Comparison of ENCODE assay signal across 8 cellular contexts in the genomic region with DNA sequence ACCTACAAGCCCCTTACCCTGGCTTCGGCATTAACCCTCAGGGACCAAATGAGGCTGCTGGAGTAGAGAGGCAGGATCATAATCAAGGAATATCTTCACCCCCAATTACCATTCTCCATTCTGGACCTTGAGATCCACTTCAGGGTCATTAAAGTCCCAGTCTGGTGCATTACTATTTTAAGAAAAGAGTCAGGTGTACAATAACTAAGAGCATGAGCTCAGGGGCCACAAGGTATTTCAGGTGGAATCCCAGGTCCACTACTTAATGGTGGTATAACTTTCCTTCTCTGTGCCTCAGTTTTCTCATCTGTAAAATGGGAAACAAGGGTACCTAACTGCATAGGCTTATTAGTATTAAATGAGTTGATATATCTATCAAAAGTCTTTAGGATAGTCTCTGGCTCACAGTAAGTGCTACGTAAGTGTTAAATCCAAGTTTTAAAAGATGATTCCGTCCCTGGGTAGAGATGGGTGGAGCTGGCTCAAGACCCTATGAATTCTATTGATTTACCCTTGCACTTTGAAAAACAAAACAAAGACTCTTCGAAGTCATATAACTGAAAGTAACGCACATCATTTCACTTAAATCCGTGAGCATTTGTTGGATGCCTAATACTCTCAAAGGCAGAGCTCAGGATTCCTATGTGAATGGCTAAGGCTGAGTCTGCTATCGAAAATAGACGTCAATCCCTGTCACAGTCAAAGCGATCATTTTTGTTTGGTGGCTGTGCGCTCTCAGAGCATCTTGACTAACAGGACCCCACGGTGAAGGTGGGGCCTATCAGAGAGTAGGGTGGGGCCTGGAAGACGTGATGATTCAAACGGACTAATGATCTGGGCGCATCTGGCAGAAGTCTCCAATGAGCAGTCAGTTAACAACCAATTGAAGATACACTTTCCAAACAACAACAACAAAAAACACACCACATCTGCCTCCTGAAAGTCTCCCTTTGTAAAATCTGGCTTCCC. TPM values are rescaled to one million over a fixed set of nuclear protein-coding genes. Genes with fewer than 3 reads are reported as not detected.
DNase-seq lines count a peak whose midpoint lies in the region; ATAC-seq, FAIRE-seq and TF ChIP-seq lines count a peak whose summit lies in the region.

No MANE protein-coding gene starts in this region.

- DNase-seq in D721Med (ENCODE audit: insufficient read length, low spot score) (no peak), LNCaP clone FGC (ENCODE audit: low read depth) (no peak), MCF 10A (ENCODE audit: unreplicated experiment) (no peak), NCI-H2029 (lab: John Stamatoyannopoulos, UW) (no peak), urothelium cell line (ENCODE audit: low spot score) (no peak), GF-D8 (lab: John Stamatoyannopoulos, UW) (no peak)

- no peak for ATAC-seq in HG03378 (IDR thresholded peaks at IDR 0.05; ENCODE audit: unreplicated experiment)

- intact Hi-C loops in MCF 10A (cut with micrococcal nuclease): no loop called here

- CTCF ChIA-PET in MCF 10A (lab: Yijun Ruan, JAX): interaction anchor here (1.0 to 1.1 kb wide), 3 partner anchors 15 to 426 kb away, joined by 3 to 4 read pairs (median 3); partner anchors contain the start of gene RAB29

- H3K27me3 ChIP-seq in mononuclear cell (ENCODE audit: insufficient read depth, low read length): no peaks in the 10 kb centered on the region

- peaks cover 7% of the 10 kb centered on the region for H3K27me3 Mint-ChIP-seq in MCF 10A (ENCODE audit: insufficient read depth, unreplicated experiment)

- peaks cover 17% of the 10 kb centered on the region for H3K4me1 ChIP-seq in mononuclear cell (ENCODE audit: insufficient read depth, low read length)

- no peaks in the 10 kb centered on the region for H3K9me3 ChIP-seq in mononuclear cell (ENCODE audit: low read depth, low read length)

- peak overlapping the region; percentile 96 for H3K27ac Mint-ChIP-seq in MCF 10A (ENCODE audit: low read depth, unreplicated experiment)

- no peaks in the 10 kb centered on the region for H3K9me3 Mint-ChIP-seq in MCF 10A (ENCODE audit: unreplicated experiment)

- peaks cover 21% of the 10 kb centered on the region for H3K36me3 Mint-ChIP-seq in MCF 10A (ENCODE audit: insufficient read depth, unreplicated experiment)

- POLR2A ChIA-PET in MCF 10A (lab: Yijun Ruan, JAX): interaction anchor here (0.6 to 3.8 kb wide), 12 partner anchors 8 to 1572 kb away, joined by 3 to 38 read pairs (median 3); partner anchors contain the start of genes ELK4, RAB29 and SLC41A1

- peaks cover 15% of the 10 kb centered on the region for H3K4me1 Mint-ChIP-seq in MCF 10A (ENCODE audit: insufficient read depth, unreplicated experiment)

- H3K4me3 Mint-ChIP-seq in MCF 10A (ENCODE audit: unreplicated experiment): peak overlapping the region; percentile 80

- peak; percentile 84 for FAIRE-seq in D721Med (lab: Jason Lieb, UNC)
- FAIRE-seq in urothelium cell line (lab: Jason Lieb, UNC): no peak

- TSS peak; percentile 86 for BruUV-seq in MCF 10A (replicated peaks; lab: Mats Ljungman, UMichigan)

- peak overlapping the region; percentile 90 for H3K4me3 ChIP-seq in LNCaP clone FGC (ENCODE audit: low read depth, low read length)
- H3K4me3 ChIP-seq in mononuclear cell (ENCODE audit: low read length): peak overlapping the region; percentile 92

- TF ChIP-seq CTCF in D721Med (IDR thresholded peaks at IDR 0.05; ENCODE audit: insufficient read depth, missing control alignments) (no peak), LNCaP clone FGC (IDR thresholded peaks at IDR 0.05; ENCODE audit: control insufficient read depth, extremely low read depth, insufficient read depth) (no peak), MCF 10A (IDR thresholded peaks at IDR 0.05; ENCODE audit: unreplicated experiment) (no peak)

RNA-seq across cellular contexts. Expression of gene NUCKS1, which starts 1.0 kb away (rescaled TPM):
- total RNA-seq in MCF 10A (2022) (605 and 615 TPM in 2 replicates), mononuclear cell (60.8 TPM)

RNA-seq across cellular contexts. Expression of gene RAB29, which starts 24.3 kb away (rescaled TPM):
- total RNA-seq in MCF 10A (2022) (33.6 and 44.8 TPM in 2 replicates), mononuclear cell (21.1 TPM)
